In the genomic region with DNA sequence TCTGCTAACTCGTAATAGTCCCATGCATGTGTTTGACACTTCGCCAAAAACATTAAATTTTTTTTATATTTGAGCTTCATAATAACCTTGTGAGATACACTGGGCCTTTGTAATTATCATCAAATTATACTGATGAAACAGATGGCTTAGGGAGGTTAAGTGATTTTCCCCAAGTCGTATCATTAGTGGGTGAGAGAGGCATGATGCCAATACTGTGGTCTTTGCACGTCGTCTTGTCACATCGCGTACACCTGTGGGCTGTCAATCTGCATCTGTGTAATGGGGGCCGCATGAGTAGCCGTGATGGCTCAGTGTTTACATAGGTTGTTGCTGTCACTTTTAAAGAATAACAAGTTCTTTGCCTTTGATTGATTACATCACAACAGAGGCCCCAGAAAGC, we compare ENCODE assay signal across 18 cellular contexts. TPM values are rescaled to one million over a fixed set of nuclear protein-coding genes. Genes with fewer than 3 reads are reported as not detected.
"Had no signal": no experiment of that assay in that cellular context is flagged by ENCODE, and none has a peak within 500 bp of the region (broad histone marks: within the 10 kb centered on the region; RNA-seq: fewer than 3 reads in every experiment).

No MANE protein-coding gene starts in this region.

- H3K27me3 ChIP-seq: dorsolateral prefrontal cortex, tibial nerve, vagina had no signal

- H3K27ac ChIP-seq: dorsolateral prefrontal cortex, tibial nerve, vagina had no signal

- H3K9me3 ChIP-seq: mucosa of descending colon, tibial nerve, vagina had no signal

- H3K4me1 ChIP-seq: vagina had no signal

- DNase-seq: activated CD4-positive, alpha-beta memory T cell treated with anti-CD3 and anti-CD28 coated beads, Interleukin-2, amount 10 ng/mL, durations not matched to agents 7 days and 5 days; activated naive CD8-positive, alpha-beta T cell treated with anti-CD3 and anti-CD28 coated beads, Interleukin-2, amount 10 ng/mL, durations not matched to agents 7 days and 5 days; activated T-cell treated with anti-CD3 and anti-CD28 coated beads, Interleukin-2, amount 50 U/mL, for 72 hours; aorta; dorsolateral prefrontal cortex; left cardiac atrium; mucosa of descending colon; naive thymus-derived CD8-positive, alpha-beta T cell; occipital lobe; right cardiac atrium had no signal

- H3K4me3 ChIP-seq: dorsolateral prefrontal cortex, lung, mucosa of descending colon, tibial nerve, vagina had no signal

- H3K36me3 ChIP-seq: tibial nerve, vagina had no signal

RNA-seq across cellular contexts. Expression of gene PRL, which starts 1.7 kb away (rescaled TPM):
- total RNA-seq: activated CD4-positive, alpha-beta memory T cell treated with anti-CD3 and anti-CD28 coated beads, Interleukin-2, amount 10 ng/mL, durations not matched to agents 7 days and 5 days; activated naive CD8-positive, alpha-beta T cell treated with anti-CD3 and anti-CD28 coated beads, Interleukin-2, amount 10 ng/mL, durations not matched to agents 7 days and 5 days; aorta; bronchial epithelial cell; chondrocyte; dorsolateral prefrontal cortex; esophagus mucosa; fibroblast of villous mesenchyme; left cardiac atrium; mucosa of descending colon; occipital lobe; progenitor cell of endocrine pancreas; right cardiac atrium; tibial nerve; vagina had no signal
